14 cellular contexts compared by ENCODE assay signal in the genomic region with DNA sequence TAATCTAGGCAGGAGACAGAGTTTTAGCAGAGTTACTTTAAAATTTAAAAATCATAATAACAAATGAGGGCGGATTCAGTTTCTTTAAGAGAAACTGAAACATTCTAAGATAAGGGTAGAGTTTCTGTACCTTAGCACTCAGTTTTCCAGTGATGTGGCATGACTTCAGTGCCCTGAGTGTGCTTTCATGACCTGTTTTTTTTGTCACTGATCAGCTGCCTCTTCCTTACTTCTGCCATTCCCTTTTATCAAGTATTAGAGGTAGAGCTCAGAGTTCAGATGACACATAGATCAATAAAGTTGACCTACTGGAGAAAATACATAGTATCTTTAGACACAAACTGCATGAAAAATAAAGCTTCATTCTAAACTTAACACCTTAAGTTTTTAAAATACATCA.
DNase-seq lines count a peak whose midpoint lies in the region; ATAC-seq and TF ChIP-seq lines count a peak whose summit lies in the region.
"Had no signal": no experiment of that assay in that cellular context is flagged by ENCODE, and none has a peak within 500 bp of the region (broad histone marks: within the 10 kb centered on the region; RNA-seq: fewer than 3 reads in every experiment).

No MANE protein-coding gene starts in this region.

- no peaks in the 10 kb centered on the region for H3K79me2 ChIP-seq in osteoblast (ENCODE audit: insufficient read depth, low read length)

- intact Hi-C loops in activated T-helper 2 cell treated with anti-CD3 and anti-CD28 coated beads, Interferon-gamma antibody, Interleukin-2, Interleukin-4, amounts not matched to agents 10 μg/mL and 5 μg/mL and 100 μg/mL, durations not matched to agents 14 hours and 24 hours and 36 hours (cut with micrococcal nuclease): no loop called here
- intact Hi-C loops in uterus (cut with DNase I; ENCODE audit: low total_unique reads): no loop called here

- no peak overlapping the region for H3K4me2 ChIP-seq in osteoblast (ENCODE audit: insufficient read depth, low read length)
- H3K4me2 ChIP-seq: BLaER1 treated with 17β-estradiol and CSF1 and Interleukin-3, amounts not matched to agents 10 nM and 100 nM had no signal

- no peak for TF ChIP-seq POLR2A in uterus (IDR thresholded peaks at IDR 0.05)

- no peaks in the 10 kb centered on the region for H3K27me3 Mint-ChIP-seq in stimulated activated naive CD8-positive, alpha-beta T cell treated with anti-CD3 and anti-CD28 coated beads, Interleukin-15, Interleukin-2, amounts not matched to agents 100 ng/mL and 50 ng/mL, for 24 hours
- H3K27me3 Mint-ChIP-seq in stimulated activated naive CD8-positive, alpha-beta T cell treated with anti-CD3 and anti-CD28 coated beads, Interleukin-15, amount 100 ng/mL, for 72 hours: no peaks in the 10 kb centered on the region
- no peaks in the 10 kb centered on the region for H3K27me3 Mint-ChIP-seq in activated T-helper 2 cell treated with anti-CD3 and anti-CD28 coated beads, Interferon-gamma antibody, Interleukin-2, Interleukin-4, amounts not matched to agents 10 μg/mL and 5 μg/mL and 100 μg/mL, durations not matched to agents 14 hours and 24 hours and 36 hours (ENCODE audit: low read depth)
- H3K27me3 Mint-ChIP-seq: B cell had no signal

- H3K27me3 ChIP-seq in osteoblast (ENCODE audit: insufficient read depth, low read length): no peaks in the 10 kb centered on the region
- no peaks in the 10 kb centered on the region for H3K27me3 ChIP-seq in uterus
- H3K27me3 ChIP-seq: BLaER1 treated with 17β-estradiol and CSF1 and Interleukin-3, amounts not matched to agents 10 nM and 100 nM had no signal

- H3K36me3 Mint-ChIP-seq in stimulated activated naive CD8-positive, alpha-beta T cell treated with anti-CD3 and anti-CD28 coated beads, Interleukin-15, Interleukin-2, amounts not matched to agents 100 ng/mL and 50 ng/mL, for 24 hours (ENCODE audit: low read depth): peaks cover 43% of the 10 kb centered on the region
- H3K36me3 Mint-ChIP-seq in activated T-helper 2 cell treated with anti-CD3 and anti-CD28 coated beads, Interferon-gamma antibody, Interleukin-2, Interleukin-4, amounts not matched to agents 10 μg/mL and 5 μg/mL and 100 μg/mL, durations not matched to agents 14 hours and 24 hours and 36 hours (ENCODE audit: low read depth): peaks cover 49% of the 10 kb centered on the region

- no peak overlapping the region for H3K4me3 Mint-ChIP-seq in stimulated activated naive CD8-positive, alpha-beta T cell treated with anti-CD3 and anti-CD28 coated beads, Interleukin-15, Interleukin-2, amounts not matched to agents 100 ng/mL and 50 ng/mL, for 24 hours
- H3K4me3 Mint-ChIP-seq in stimulated activated naive CD8-positive, alpha-beta T cell treated with anti-CD3 and anti-CD28 coated beads, Interleukin-15, amount 100 ng/mL, for 72 hours: no peak overlapping the region
- no peak overlapping the region for H3K4me3 Mint-ChIP-seq in activated T-helper 2 cell treated with anti-CD3 and anti-CD28 coated beads, Interferon-gamma antibody, Interleukin-2, Interleukin-4, amounts not matched to agents 10 μg/mL and 5 μg/mL and 100 μg/mL, durations not matched to agents 14 hours and 24 hours and 36 hours (ENCODE audit: low read depth)
- H3K4me3 Mint-ChIP-seq: B cell; CD8-positive, alpha-beta T cell; H9 had no signal

- no peak overlapping the region for H3K27ac ChIP-seq in osteoblast (ENCODE audit: low read depth, low read length)
- H3K27ac ChIP-seq in uterus: no peak overlapping the region
- H3K27ac ChIP-seq: BLaER1 treated with 17β-estradiol and CSF1 and Interleukin-3, amounts not matched to agents 10 nM and 100 nM had no signal

- no peak for ATAC-seq in stimulated activated naive CD8-positive, alpha-beta T cell treated with anti-CD3 and anti-CD28 coated beads, Interleukin-15, amount 100 ng/mL, for 72 hours
- no peak for ATAC-seq in GM18907 (IDR thresholded peaks at IDR 0.05; ENCODE audit: unreplicated experiment)
- ATAC-seq: CD8-positive, alpha-beta T cell; GM12878 had no signal

- H2AFZ ChIP-seq in osteoblast (ENCODE audit: low read length): no peak overlapping the region

- DNase-seq in stimulated activated naive CD8-positive, alpha-beta T cell treated with anti-CD3 and anti-CD28 coated beads, Interleukin-15, amount 100 ng/mL, for 72 hours: no peak
- DNase-seq in activated T-helper 2 cell treated with anti-CD3 and anti-CD28 coated beads, Interferon-gamma antibody, Interleukin-2, Interleukin-4, amounts not matched to agents 10 μg/mL and 5 μg/mL and 100 μg/mL, durations not matched to agents 14 hours and 24 hours and 36 hours (ENCODE audit: low spot score): no peak
- DNase-seq in osteoblast (ENCODE audit: insufficient read length, low spot score, missing footprints) (peak; percentile 19), uterus (no peak)
- DNase-seq: Calu3; CD8-positive, alpha-beta T cell; DMS79 treated with DMSO at 0.1 percent for 48 hours; GF-D8; H9 had no signal

- peaks cover 12% of the 10 kb centered on the region for H3K4me1 Mint-ChIP-seq in stimulated activated naive CD8-positive, alpha-beta T cell treated with anti-CD3 and anti-CD28 coated beads, Interleukin-15, Interleukin-2, amounts not matched to agents 100 ng/mL and 50 ng/mL, for 24 hours (ENCODE audit: low read depth)
- peaks cover 33% of the 10 kb centered on the region for H3K4me1 Mint-ChIP-seq in stimulated activated naive CD8-positive, alpha-beta T cell treated with anti-CD3 and anti-CD28 coated beads, Interleukin-15, amount 100 ng/mL, for 72 hours
- H3K4me1 Mint-ChIP-seq in activated T-helper 2 cell treated with anti-CD3 and anti-CD28 coated beads, Interferon-gamma antibody, Interleukin-2, Interleukin-4, amounts not matched to agents 10 μg/mL and 5 μg/mL and 100 μg/mL, durations not matched to agents 14 hours and 24 hours and 36 hours (ENCODE audit: low read depth): peaks cover 22% of the 10 kb centered on the region
- H3K4me1 Mint-ChIP-seq: B cell, H9 had no signal

- H3K36me3 ChIP-seq in osteoblast (ENCODE audit: insufficient read depth, low read length) (peaks cover 42% of the 10 kb centered on the region), uterus (no peaks in the 10 kb centered on the region)

- H3K9me3 Mint-ChIP-seq in stimulated activated naive CD8-positive, alpha-beta T cell treated with anti-CD3 and anti-CD28 coated beads, Interleukin-15, Interleukin-2, amounts not matched to agents 100 ng/mL and 50 ng/mL, for 24 hours: peaks cover 6% of the 10 kb centered on the region
- peaks cover 0 to 7% of the 10 kb centered on the region in 2 donors for H3K9me3 Mint-ChIP-seq in stimulated activated naive CD8-positive, alpha-beta T cell treated with anti-CD3 and anti-CD28 coated beads, Interleukin-15, amount 100 ng/mL, for 72 hours
- no peaks in the 10 kb centered on the region for H3K9me3 Mint-ChIP-seq in activated T-helper 2 cell treated with anti-CD3 and anti-CD28 coated beads, Interferon-gamma antibody, Interleukin-2, Interleukin-4, amounts not matched to agents 10 μg/mL and 5 μg/mL and 100 μg/mL, durations not matched to agents 14 hours and 24 hours and 36 hours
- H3K9me3 Mint-ChIP-seq: CD8-positive, alpha-beta T cell had no signal

- H4K20me1 ChIP-seq in osteoblast (ENCODE audit: insufficient read depth, low read length): no peaks in the 10 kb centered on the region

- H3K4me3 ChIP-seq in osteoblast (ENCODE audit: insufficient read depth, low read length) (no peak overlapping the region), uterus (no peak overlapping the region)
- H3K4me3 ChIP-seq: BLaER1 treated with 17β-estradiol and CSF1 and Interleukin-3, amounts not matched to agents 10 nM and 100 nM; GM12878 had no signal

- no peaks in the 10 kb centered on the region for H3K9me3 ChIP-seq in osteoblast (ENCODE audit: low read depth, low read length)
- H3K9me3 ChIP-seq in uterus: no peaks in the 10 kb centered on the region

- H3K4me1 ChIP-seq in osteoblast (ENCODE audit: insufficient read depth, low read length) (no peaks in the 10 kb centered on the region), uterus (no peaks in the 10 kb centered on the region)
- H3K4me1 ChIP-seq: BLaER1 treated with 17β-estradiol and CSF1 and Interleukin-3, amounts not matched to agents 10 nM and 100 nM had no signal

- H3K27ac Mint-ChIP-seq in stimulated activated naive CD8-positive, alpha-beta T cell treated with anti-CD3 and anti-CD28 coated beads, Interleukin-15, Interleukin-2, amounts not matched to agents 100 ng/mL and 50 ng/mL, for 24 hours: peak overlapping the region; percentile 21
- peak overlapping the region in 1 of 2 donors; percentile 86 for H3K27ac Mint-ChIP-seq in stimulated activated naive CD8-positive, alpha-beta T cell treated with anti-CD3 and anti-CD28 coated beads, Interleukin-15, amount 100 ng/mL, for 72 hours
- peak overlapping the region; percentile 6 for H3K27ac Mint-ChIP-seq in activated T-helper 2 cell treated with anti-CD3 and anti-CD28 coated beads, Interferon-gamma antibody, Interleukin-2, Interleukin-4, amounts not matched to agents 10 μg/mL and 5 μg/mL and 100 μg/mL, durations not matched to agents 14 hours and 24 hours and 36 hours
- H3K27ac Mint-ChIP-seq: B cell; CD8-positive, alpha-beta T cell; H9 had no signal

- TF ChIP-seq CTCF in osteoblast (IDR thresholded peaks at IDR 0.05; ENCODE audit: extremely low read depth, low read depth, low read length) (no peak), uterus (IDR thresholded peaks at IDR 0.05) (no peak)
